ENCODE assay signal across 27 cellular contexts in the genomic region with DNA sequence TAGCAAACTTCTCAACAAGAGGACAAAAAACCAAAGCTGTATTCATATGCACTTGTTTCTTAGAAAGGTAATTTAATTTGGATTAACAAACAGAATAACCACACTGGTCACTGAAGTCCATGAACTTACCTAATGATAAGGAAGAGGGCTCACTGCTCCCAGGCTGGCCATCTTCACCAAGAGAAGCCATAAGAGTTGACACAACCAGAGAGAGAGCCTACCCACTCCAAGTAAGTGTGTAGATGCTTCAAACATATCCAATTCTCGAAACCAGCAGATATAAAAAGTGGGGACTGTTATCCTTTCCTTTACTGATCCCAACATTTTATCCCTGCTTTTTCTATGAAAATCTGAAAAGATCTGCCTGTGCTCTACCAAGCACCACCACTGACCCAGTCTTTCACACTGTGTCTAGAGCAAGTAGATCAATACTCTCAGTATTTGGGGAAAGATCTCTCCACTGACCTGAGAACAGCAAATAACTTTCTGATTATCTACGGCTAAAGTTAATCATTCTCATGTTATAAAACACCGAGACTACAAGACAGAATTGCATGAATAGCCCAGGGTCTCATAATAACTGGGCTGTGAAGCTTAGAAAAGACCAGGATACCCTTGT.
"Had no signal": no experiment of that assay in that cellular context is flagged by ENCODE, and none has a peak within 500 bp of the region (broad histone marks: within the 10 kb centered on the region; RNA-seq: fewer than 3 reads in every experiment).

No MANE protein-coding gene starts in this region.

- DNase-seq: islet precursor cell; left ventricle myocardium superior; lower lobe of right lung; mammary epithelial cell; mesenchymal stem cell; naive thymus-derived CD8-positive, alpha-beta T cell; occipital lobe; retina; right cardiac atrium; sigmoid colon; small intestine; stimulated activated CD4-positive, alpha-beta T cell treated with anti-CD3 and anti-CD28 coated beads, Interleukin-1b, Interleukin-23, amount 100 ng/mL, for 48 hours; stimulated activated CD4-positive, alpha-beta T cell treated with anti-CD3 and anti-CD28 coated beads, Interleukin-2, amount 100 ng/mL, for 48 hours; stimulated activated CD4-positive, alpha-beta T cell treated with anti-CD3 and anti-CD28 coated beads, Interleukin-4, amount 100 ng/mL, for 4 hours; stimulated activated CD8-positive, alpha-beta memory T cell treated with anti-CD3 and anti-CD28 coated beads, Interleukin-4, amount 100 ng/mL, for 48 hours; stimulated activated naive CD4-positive, alpha-beta T cell treated with Interleukin-2 at 50 U/mL for 16 hours; stimulated activated naive CD8-positive, alpha-beta T cell treated with anti-CD3 and anti-CD28 coated beads, Interleukin-15, amount 100 ng/mL, for 72 hours; substantia nigra had no signal

- H3K36me3 ChIP-seq: prostate gland had no signal

- H3K27ac ChIP-seq: hepatocyte, lower lobe of right lung, neural progenitor cell, neutrophil, prostate gland, sigmoid colon, tibial nerve, vagina had no signal

- H3K27me3 Mint-ChIP-seq: naive thymus-derived CD8-positive, alpha-beta T cell; stimulated activated memory B cell treated with anti-CD40 and anti-IgM and Interleukin-4, amounts not matched to agents 10 μg/mL and 1 μg/mL and 100 μg/mL, for 72 hours; stimulated activated naive CD8-positive, alpha-beta T cell treated with anti-CD3 and anti-CD28 coated beads, Interleukin-15, amount 100 ng/mL, for 72 hours; type B pancreatic cell had no signal

- H3K27ac Mint-ChIP-seq: neural progenitor cell; stimulated activated memory B cell treated with anti-CD40 and anti-IgM and Interleukin-4, amounts not matched to agents 10 μg/mL and 1 μg/mL and 100 μg/mL, for 72 hours; type B pancreatic cell had no signal

- H3K4me3 ChIP-seq: hepatocyte, lower lobe of right lung, neural progenitor cell, prostate gland, sigmoid colon, tibial nerve, vagina had no signal

- ATAC-seq: left ventricle myocardium superior; lower lobe of right lung; naive thymus-derived CD8-positive, alpha-beta T cell; right cardiac atrium; stimulated activated memory B cell treated with anti-CD40 and anti-IgM and Interleukin-4, amounts not matched to agents 10 μg/mL and 1 μg/mL and 100 μg/mL, for 72 hours; stimulated activated naive CD8-positive, alpha-beta T cell treated with anti-CD3 and anti-CD28 coated beads, Interleukin-15, amount 100 ng/mL, for 72 hours had no signal

- H3K4me3 Mint-ChIP-seq: naive thymus-derived CD8-positive, alpha-beta T cell; nephron; neural progenitor cell; stimulated activated memory B cell treated with anti-CD40 and anti-IgM and Interleukin-4, amounts not matched to agents 10 μg/mL and 1 μg/mL and 100 μg/mL, for 72 hours; stimulated activated naive CD8-positive, alpha-beta T cell treated with anti-CD3 and anti-CD28 coated beads, Interleukin-15, amount 100 ng/mL, for 72 hours; type B pancreatic cell had no signal

- H3K27me3 ChIP-seq: hepatocyte, neural progenitor cell, neutrophil, sigmoid colon, tibial nerve, vagina had no signal

- H3K9ac ChIP-seq: neural progenitor cell had no signal

- H3K9me3 Mint-ChIP-seq: naive thymus-derived CD8-positive, alpha-beta T cell; nephron; neural progenitor cell; stimulated activated memory B cell treated with anti-CD40 and anti-IgM and Interleukin-4, amounts not matched to agents 10 μg/mL and 1 μg/mL and 100 μg/mL, for 72 hours; stimulated activated naive CD8-positive, alpha-beta T cell treated with anti-CD3 and anti-CD28 coated beads, Interleukin-15, amount 100 ng/mL, for 72 hours; type B pancreatic cell had no signal

- H3K4me2 ChIP-seq: hepatocyte, neural progenitor cell had no signal

- H2AFZ ChIP-seq: hepatocyte, neural progenitor cell had no signal

- H3K4me1 ChIP-seq: lower lobe of right lung, neural progenitor cell, prostate gland, sigmoid colon, tibial nerve, vagina had no signal

- H3K9me3 ChIP-seq: lower lobe of right lung, neutrophil, prostate gland, sigmoid colon, tibial nerve, vagina had no signal

- FAIRE-seq: small intestine had no signal

- H3K79me2 ChIP-seq: hepatocyte had no signal

- H3K4me1 Mint-ChIP-seq: nephron; neural progenitor cell; stimulated activated memory B cell treated with anti-CD40 and anti-IgM and Interleukin-4, amounts not matched to agents 10 μg/mL and 1 μg/mL and 100 μg/mL, for 72 hours; stimulated activated naive CD8-positive, alpha-beta T cell treated with anti-CD3 and anti-CD28 coated beads, Interleukin-15, amount 100 ng/mL, for 72 hours had no signal
